Comparison of ENCODE assay signal across 12 cellular contexts in genomic region chr11:102320166-102320565, GRCh38. TPM values are rescaled to one million over a fixed set of nuclear protein-coding genes. Genes with fewer than 3 reads are reported as not detected.
DNase-seq lines count a peak whose midpoint lies in the region; ATAC-seq, FAIRE-seq and TF ChIP-seq lines count a peak whose summit lies in the region.
"Had no signal": no experiment of that assay in that cellular context is flagged by ENCODE, and none has a peak within 500 bp of the region (broad histone marks: within the 10 kb centered on the region; RNA-seq: fewer than 3 reads in every experiment).

No MANE protein-coding gene starts in this region.

- H3K27me3 Mint-ChIP-seq in activated T-cell treated with anti-CD3 and anti-CD28 coated beads, Interleukin-2, amount 50 U/mL, for 24 hours, result no peaks in the 10 kb centered on the region
- H3K27me3 Mint-ChIP-seq in effector memory CD8-positive, alpha-beta T cell, result no peaks in the 10 kb centered on the region
- no peaks in the 10 kb centered on the region for H3K27me3 Mint-ChIP-seq in stimulated activated naive CD8-positive, alpha-beta T cell treated with anti-CD3 and anti-CD28 coated beads, Interleukin-15, amount 100 ng/mL, for 72 hours

- H3K27ac Mint-ChIP-seq in activated T-cell treated with anti-CD3 and anti-CD28 coated beads, Interleukin-2, amount 50 U/mL, for 24 hours, result peak overlapping the region; percentile 97
- H3K27ac Mint-ChIP-seq in effector memory CD8-positive, alpha-beta T cell, result peak overlapping the region; percentile 99
- H3K27ac Mint-ChIP-seq in stimulated activated naive CD8-positive, alpha-beta T cell treated with anti-CD3 and anti-CD28 coated beads, Interleukin-15, amount 100 ng/mL, for 72 hours, result peak overlapping the region; percentile 81 to 85

- peaks cover 69% of the 10 kb centered on the region for H3K4me1 Mint-ChIP-seq in activated T-cell treated with anti-CD3 and anti-CD28 coated beads, Interleukin-2, amount 50 U/mL, for 24 hours (ENCODE audit: low read depth)
- peaks cover 42 to 55% of the 10 kb centered on the region in 2 donors for H3K4me1 Mint-ChIP-seq in effector memory CD8-positive, alpha-beta T cell (ENCODE audit: low read depth in 2 of 2)
- peaks cover 63% of the 10 kb centered on the region for H3K4me1 Mint-ChIP-seq in stimulated activated naive CD8-positive, alpha-beta T cell treated with anti-CD3 and anti-CD28 coated beads, Interleukin-15, amount 100 ng/mL, for 72 hours

- H2AFZ ChIP-seq in OCI-LY7 (ENCODE audit: low read length), result no peak overlapping the region

- no peak for ATAC-seq in effector memory CD8-positive, alpha-beta T cell (replicated peaks)
- ATAC-seq in stimulated activated naive CD8-positive, alpha-beta T cell treated with anti-CD3 and anti-CD28 coated beads, Interleukin-15, amount 100 ng/mL, for 72 hours, result no peak
- ATAC-seq in GM21717 (IDR thresholded peaks at IDR 0.05; ENCODE audit: unreplicated experiment), result no peak

- peak overlapping the region; percentile 95 for H3K4me3 Mint-ChIP-seq in activated T-cell treated with anti-CD3 and anti-CD28 coated beads, Interleukin-2, amount 50 U/mL, for 24 hours
- peak overlapping the region; percentile 91 for H3K4me3 Mint-ChIP-seq in effector memory CD8-positive, alpha-beta T cell
- H3K4me3 Mint-ChIP-seq in stimulated activated naive CD8-positive, alpha-beta T cell treated with anti-CD3 and anti-CD28 coated beads, Interleukin-15, amount 100 ng/mL, for 72 hours, result peak overlapping the region; percentile 94

- no peak for FAIRE-seq in H54 (lab: Jason Lieb, UNC)
- FAIRE-seq: frontal cortex had no signal

- H3K27me3 ChIP-seq in A673 (replicated peaks; ENCODE audit: insufficient read depth, low read depth, low read length, poor library complexity), result no peaks in the 10 kb centered on the region

- H3K4me3 ChIP-seq in OCI-LY7 (ENCODE audit: low read depth, low read length, poor library complexity, severe bottlenecking) (peak overlapping the region; percentile 91), A673 (ENCODE audit: low read depth, low read length, poor library complexity, severe bottlenecking) (no peak overlapping the region)

- H3K4me1 ChIP-seq in OCI-LY7 (ENCODE audit: insufficient read depth, low read length, poor library complexity, severe bottlenecking) (peaks cover 69% of the 10 kb centered on the region), A673 (ENCODE audit: insufficient read depth, low read length, poor library complexity, severe bottlenecking) (peaks cover 10% of the 10 kb centered on the region)

- CTCF ChIA-PET in OCI-LY7 (lab: Charles Lee; ENCODE audit: unreplicated experiment) (interaction anchor here (1.2 to 1.9 kb wide), 2 partner anchors 14 to 26 kb away, joined by 4 read pairs; no protein-coding TSS in a partner anchor), A673 (lab: Charles Lee) (no interaction called here)

- H3K36me3 ChIP-seq in OCI-LY7 (ENCODE audit: insufficient read depth, low read length) (peaks cover 52% of the 10 kb centered on the region), A673 (ENCODE audit: insufficient read depth, low read length, poor library complexity, severe bottlenecking) (no peaks in the 10 kb centered on the region)

- no peak for DNase-seq in activated T-cell treated with anti-CD3 and anti-CD28 coated beads, Interleukin-2, amount 50 U/mL, for 24 hours
- no peak for DNase-seq in activated T-cell treated with anti-CD3 and anti-CD28 coated beads, Interleukin-2, amount 50 U/mL, for 1 hour
- peak; percentile 55 for DNase-seq in OCI-LY7 (ENCODE audit: low spot score)
- DNase-seq in effector memory CD8-positive, alpha-beta T cell, result no peak
- DNase-seq in stimulated activated naive CD8-positive, alpha-beta T cell treated with anti-CD3 and anti-CD28 coated beads, Interleukin-15, amount 100 ng/mL, for 72 hours, result no peak
- no peak for DNase-seq in H54 (ENCODE audit: insufficient read length, low spot score)
- DNase-seq in A673 (ENCODE audit: low spot score), result no peak
- DNase-seq: NCI-H2029; OCI-M1; stimulated activated CD4-positive, alpha-beta T cell treated with anti-CD3 and anti-CD28 coated beads, Interleukin-2, amount 100 ng/mL, for 24 hours had no signal

- no peak for TF ChIP-seq CTCF in OCI-LY7 (conservative IDR thresholded peaks at IDR 0.05; ENCODE audit: low read length)
- no peak for TF ChIP-seq CTCF in A673 (conservative IDR thresholded peaks at IDR 0.05; ENCODE audit: low read depth, low read length)

- H3K4me2 ChIP-seq in OCI-LY7 (ENCODE audit: low read length), result peak overlapping the region; percentile 79

- no peaks in the 10 kb centered on the region for H3K9me2 ChIP-seq in OCI-LY7 (ENCODE audit: insufficient read depth, low read length)

- H3K79me2 ChIP-seq in OCI-LY7 (ENCODE audit: insufficient read depth, low read depth, low read length), result peaks cover 77% of the 10 kb centered on the region

- H3K27ac ChIP-seq in OCI-LY7 (ENCODE audit: low read depth, low read length, poor library complexity, severe bottlenecking) (peak overlapping the region; percentile 92), A673 (ENCODE audit: low read depth, low read length, poor library complexity, severe bottlenecking) (no peak overlapping the region)

- TF ChIP-seq POLR2A in H54 (IDR thresholded peaks at IDR 0.05; ENCODE audit: low read depth, low read length), result no peak

- no peaks in the 10 kb centered on the region for H3K9me3 ChIP-seq in OCI-LY7 (ENCODE audit: low read length)
- no peaks in the 10 kb centered on the region for H3K9me3 ChIP-seq in A673 (ENCODE audit: low read depth, low read length, poor library complexity, severe bottlenecking)

- intact Hi-C loops in OCI-LY7 (cut with micrococcal nuclease; ENCODE audit: unreplicated experiment), result no loop called here
- intact Hi-C loops in A673 (cut with micrococcal nuclease; ENCODE audit: unreplicated experiment), result no loop called here

- H3K36me3 Mint-ChIP-seq in activated T-cell treated with anti-CD3 and anti-CD28 coated beads, Interleukin-2, amount 50 U/mL, for 24 hours (ENCODE audit: low read depth), result peaks cover 75% of the 10 kb centered on the region
- peaks cover 73% of the 10 kb centered on the region for H3K36me3 Mint-ChIP-seq in effector memory CD8-positive, alpha-beta T cell (ENCODE audit: insufficient read depth)

- POLR2A ChIA-PET in OCI-LY7 (lab: Charles Lee) (interaction anchor here (0.5 to 12.5 kb wide), 7 partner anchors 13 to 32 kb away, joined by 3 to 102 read pairs (median 4); partner anchors contain the start of gene BIRC2), A673 (lab: Charles Lee; ENCODE audit: low non-redundant PET) (no interaction called here)

- 0 out of 2 replicates have a peak, but pooled peaks cover 4% of the 10 kb centered on the region for H4K20me1 ChIP-seq in OCI-LY7 (ENCODE audit: insufficient read depth, low read length)

- no peaks in the 10 kb centered on the region for H3K9me3 Mint-ChIP-seq in activated T-cell treated with anti-CD3 and anti-CD28 coated beads, Interleukin-2, amount 50 U/mL, for 24 hours
- no peaks in the 10 kb centered on the region for H3K9me3 Mint-ChIP-seq in effector memory CD8-positive, alpha-beta T cell
- no peaks in the 10 kb centered on the region for H3K9me3 Mint-ChIP-seq in stimulated activated naive CD8-positive, alpha-beta T cell treated with anti-CD3 and anti-CD28 coated beads, Interleukin-15, amount 100 ng/mL, for 72 hours

- BruUV-seq in OCI-LY7 (replicated peaks; lab: Mats Ljungman, UMichigan) (no TSS peak), A673 (replicated peaks; lab: Mats Ljungman, UMichigan) (no TSS peak)

RNA-seq across cellular contexts. Expression of gene BIRC3, which starts 2.9 kb away (rescaled TPM):
- total RNA-seq in OCI-LY7 (2014; rRNA removed; shearing (Covaris generic)), result 23.0 and 27.2 TPM in 2 replicates
- total RNA-seq in OCI-LY7 (2022), result 66.9 and 69.2 TPM in 2 replicates
- 2.5 and 2.8 TPM in 2 replicates for total RNA-seq in A673 (2021)

RNA-seq across cellular contexts. Expression of gene BIRC2, which starts 26.8 kb away (rescaled TPM):
- 32.6 and 38.0 TPM in 2 replicates for total RNA-seq in OCI-LY7 (2014; rRNA removed; shearing (Covaris generic))
- total RNA-seq in OCI-LY7 (2022) (36.1 and 40.7 TPM in 2 replicates), A673 (2021) (32.0 and 36.3 TPM in 2 replicates)
